ENCODE assay signal across 1 cellular context in genomic region chr2:133490412-133490958, GRCh38.
TF ChIP-seq lines count a peak whose summit lies in the region.

No MANE protein-coding gene starts in this region.

TF ChIP-seq in HepG2, 621 proteins besides CTCF, POLR2A, EP300 and RAD21 (continued from another document):
- no peak for TF ChIP-seq KIAA2018 (CRISPR knock-in tag; IDR thresholded peaks at IDR 0.05; ENCODE audit: borderline replicate concordance)
